22 cellular contexts compared by ENCODE assay signal in the genomic region with DNA sequence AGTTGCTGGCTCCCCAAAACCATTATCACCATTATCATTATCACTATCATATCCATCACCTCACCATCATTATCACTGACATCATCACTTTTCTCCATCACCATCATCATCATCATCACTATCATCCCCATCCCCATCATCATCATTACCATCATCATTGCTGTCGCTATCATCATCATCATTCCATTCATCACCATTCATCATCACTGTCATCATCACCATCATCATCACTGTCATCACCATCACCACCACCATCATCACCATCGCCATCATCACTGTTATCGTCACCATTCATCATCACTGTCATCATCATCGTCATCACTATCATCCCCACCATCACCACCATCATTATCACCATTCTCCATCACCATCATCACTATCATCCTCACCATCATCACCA. TPM values are rescaled to one million over a fixed set of nuclear protein-coding genes. Genes with fewer than 3 reads are reported as not detected.
DNase-seq lines count a peak whose midpoint lies in the region; ATAC-seq, FAIRE-seq and TF ChIP-seq lines count a peak whose summit lies in the region.
"Had no signal": no experiment of that assay in that cellular context is flagged by ENCODE, and none has a peak within 500 bp of the region (broad histone marks: within the 10 kb centered on the region; RNA-seq: fewer than 3 reads in every experiment).

No MANE protein-coding gene starts in this region.

- no peak for TF ChIP-seq POLR2A in K562 (conservative IDR thresholded peaks at IDR 0.05)
- TF ChIP-seq POLR2A in adrenal gland (IDR thresholded peaks at IDR 0.05): no peak

- peak; percentile 26 for FAIRE-seq in K562 (lab: Jason Lieb, UNC)
- FAIRE-seq: GM12892, GM19239, H54 had no signal

- no peak overlapping the region for H3K27ac ChIP-seq in CD8-positive, alpha-beta T cell (ENCODE audit: low read depth, low read length)
- H3K27ac ChIP-seq in K562 (ENCODE audit: extremely low read depth, low read depth, low read length) (no peak overlapping the region), endodermal cell (ENCODE audit: low read depth, low read length) (no peak overlapping the region), adrenal gland (no peak overlapping the region), dorsolateral prefrontal cortex (no peak overlapping the region)
- H3K27ac ChIP-seq: BLaER1 had no signal

- H3K4me1 ChIP-seq in CD8-positive, alpha-beta T cell (ENCODE audit: insufficient read depth, low read length): peaks cover 27% of the 10 kb centered on the region
- H3K4me1 ChIP-seq in K562 (replicated peaks in 1 of 2; ENCODE audit: control insufficient read depth in 2 of 2, insufficient read depth in 2 of 2, low read length in 2 of 2): peaks cover 17 to 23% of the 10 kb centered on the region in 2 experiments
- no peaks in the 10 kb centered on the region for H3K4me1 ChIP-seq in endodermal cell (ENCODE audit: control insufficient read depth, insufficient read depth, low read length)
- peaks cover 26 to 32% of the 10 kb centered on the region in 2 donors for H3K4me1 ChIP-seq in adrenal gland (replicated peaks in 1 of 2)
- H3K4me1 ChIP-seq: HAP-1 had no signal

- WGBS in K562 (ENCODE audit: insufficient coverage, low coverage, missing lambda C conversion rate): 75% methylated on average over 4 of the region's 4 CpGs
- 90 to 93% methylated on average over 4 of the region's 4 CpGs for WGBS in endodermal cell (ENCODE audit: insufficient coverage in 1 of 2, insufficient read length in 1 of 2), 2 experiments
- WGBS in adrenal gland, 4 donors: 73 to 93% (median 80%) methylated on average over 4 of the region's 4 CpGs

- no peak overlapping the region for H3K27ac Mint-ChIP-seq in CD8-positive, alpha-beta T cell
- no peak overlapping the region for H3K27ac Mint-ChIP-seq in endodermal cell
- H3K27ac Mint-ChIP-seq: B cell; CD14-positive monocyte; CD4-positive, alpha-beta T cell; GM23338 had no signal

- peaks cover 65% of the 10 kb centered on the region for H3K4me1 Mint-ChIP-seq in CD8-positive, alpha-beta T cell (ENCODE audit: low read depth)
- H3K4me1 Mint-ChIP-seq in endodermal cell: peaks cover 23% of the 10 kb centered on the region

- H3K36me3 ChIP-seq in CD8-positive, alpha-beta T cell (ENCODE audit: insufficient read depth, low read length): no peaks in the 10 kb centered on the region
- peaks cover 12% of the 10 kb centered on the region for H3K36me3 ChIP-seq in K562 (ENCODE audit: control insufficient read depth, insufficient read depth, low read length)
- H3K36me3 ChIP-seq in endodermal cell (ENCODE audit: control insufficient read depth, insufficient read depth, low read length): no peaks in the 10 kb centered on the region
- no peaks in the 10 kb centered on the region for H3K36me3 ChIP-seq in adrenal gland (replicated peaks in 1 of 2)
- H3K36me3 ChIP-seq in MG63: peaks cover 25% of the 10 kb centered on the region
- H3K36me3 ChIP-seq: HAP-1 had no signal

- H4K20me1 ChIP-seq in K562 (replicated peaks; ENCODE audit: control insufficient read depth, insufficient read depth, low read length): peaks cover 7% of the 10 kb centered on the region; the same call in 1 of the 2 replicates

- no peak for TF ChIP-seq RAD21 in K562 (CRISPR knock-in tag; conservative IDR thresholded peaks at IDR 0.05 in 1 of 2, IDR thresholded peaks at IDR 0.05 in 1 of 2)

- no peak for TF ChIP-seq EP300 in K562 (IDR thresholded peaks at IDR 0.05; ENCODE audit: low read length)

- no peak overlapping the region for H2AFZ ChIP-seq in K562 (ENCODE audit: low read depth, low read length)
- H2AFZ ChIP-seq: GM23338 had no signal

- H3K4me3 Mint-ChIP-seq in CD8-positive, alpha-beta T cell: no peak overlapping the region
- H3K4me3 Mint-ChIP-seq in endodermal cell: no peak overlapping the region
- H3K4me3 Mint-ChIP-seq: B cell; CD14-positive monocyte; CD4-positive, alpha-beta T cell; GM23338 had no signal

- H3K9me1 ChIP-seq in K562 (ENCODE audit: control insufficient read depth, insufficient read depth, low read length): peaks cover 7% of the 10 kb centered on the region

- H3K9ac ChIP-seq in K562 (ENCODE audit: insufficient read depth in 1 of 2, low read depth in 2 of 2, low read length in 2 of 2) (no peak overlapping the region), endodermal cell (ENCODE audit: extremely low read depth, low read length, poor library complexity, severe bottlenecking) (no peak overlapping the region)
- H3K9ac ChIP-seq: BLaER1 had no signal

- in situ Hi-C loops in K562 (cut with MboI): no loop called here

- H3K9me3 Mint-ChIP-seq in CD8-positive, alpha-beta T cell: no peaks in the 10 kb centered on the region
- H3K9me3 Mint-ChIP-seq in endodermal cell: no peaks in the 10 kb centered on the region
- H3K9me3 Mint-ChIP-seq: CD14-positive monocyte; CD4-positive, alpha-beta T cell; GM23338 had no signal

- ATAC-seq in CD8-positive, alpha-beta T cell: peak; percentile 27
- no peak for ATAC-seq in K562
- ATAC-seq: GM23338 had no signal

- no peak for TF ChIP-seq CTCF in CD8-positive, alpha-beta T cell (IDR thresholded peaks at IDR 0.05)
- no peak for TF ChIP-seq CTCF in K562 (IDR thresholded peaks at IDR 0.05 in 2 of 3, conservative IDR thresholded peaks at IDR 0.05 in 1 of 3; ENCODE audit: insufficient read depth in 2 of 3, low read depth in 1 of 3, low read length in 3 of 3)
- TF ChIP-seq CTCF in endodermal cell (conservative IDR thresholded peaks at IDR 0.05): no peak
- TF ChIP-seq CTCF in adrenal gland (IDR thresholded peaks at IDR 0.05): no peak
- no peak for TF ChIP-seq CTCF in dorsolateral prefrontal cortex (IDR thresholded peaks at IDR 0.05 in 54 of 56, conservative IDR thresholded peaks at IDR 0.05 in 2 of 56; ENCODE audit: low read depth in 1 of 56, partially characterized antibody in 56 of 56)

- no peaks in the 10 kb centered on the region for H3K27me3 ChIP-seq in CD8-positive, alpha-beta T cell (ENCODE audit: insufficient read depth, low read length)
- H3K27me3 ChIP-seq in K562 (ENCODE audit: control insufficient read depth in 2 of 2, insufficient read depth in 2 of 2, low read length in 2 of 2) (no peaks in the 10 kb centered on the region; a peak in 1 of 5 replicates), endodermal cell (ENCODE audit: control insufficient read depth, insufficient read depth, low read length, poor library complexity, severe bottlenecking) (peaks cover 9% of the 10 kb centered on the region), adrenal gland (no peaks in the 10 kb centered on the region), MG63 (no peaks in the 10 kb centered on the region), dorsolateral prefrontal cortex (no peaks in the 10 kb centered on the region)
- H3K27me3 ChIP-seq: BLaER1 had no signal

- CTCF ChIA-PET in CD8-positive, alpha-beta T cell (lab: Charles Lee): no interaction called here
- CTCF ChIA-PET in HEK293T (lab: Yijun Ruan, JAX): no interaction called here
- CTCF ChIA-PET in K562 (lab: Yijun Ruan, JAX; ENCODE audit: low intra/inter-chr PET ratio): no interaction called here

- DNase-seq in CD8-positive, alpha-beta T cell: no peak
- DNase-seq in HEK293T (ENCODE audit: extremely low spot score) (no peak), K562 (ENCODE audit: extremely low read depth in 1 of 4, low spot score in 3 of 4) (no peak), endodermal cell (peak; percentile 8), adrenal gland (no peak), OCI-M2 (lab: John Stamatoyannopoulos, UW; ENCODE audit: unreplicated experiment) (no peak), MG63 (no peak), dorsolateral prefrontal cortex (no peak)
- DNase-seq: Calu3; CD4-positive, alpha-beta T cell; COR-L47; DMS53; DMS79 treated with DMSO at 0.1 percent for 48 hours; GF-D8 had no signal

- POLR2A ChIA-PET in CD8-positive, alpha-beta T cell (lab: Charles Lee): no interaction called here
- POLR2A ChIA-PET in HEK293T (lab: Yijun Ruan, JAX) (no interaction called here), K562 (lab: Yijun Ruan, JAX) (no interaction called here)

- H3K4me2 ChIP-seq in K562 (ENCODE audit: insufficient read depth, low read length): no peak overlapping the region
- H3K4me2 ChIP-seq: BLaER1, GM23338 had no signal

- H3K9me3 ChIP-seq in CD8-positive, alpha-beta T cell (ENCODE audit: low read length): no peaks in the 10 kb centered on the region
- H3K9me3 ChIP-seq in K562 (replicated peaks; ENCODE audit: control insufficient read depth, insufficient read depth, low read depth, low read length): no peaks in the 10 kb centered on the region
- no peaks in the 10 kb centered on the region for H3K9me3 ChIP-seq in endodermal cell (ENCODE audit: control insufficient read depth, low read length)
- H3K9me3 ChIP-seq in adrenal gland (replicated peaks in 1 of 3): no peaks in the 10 kb centered on the region
- no peaks in the 10 kb centered on the region for H3K9me3 ChIP-seq in MG63
- H3K9me3 ChIP-seq: HAP-1 had no signal

- intact Hi-C loops in CD8-positive, alpha-beta T cell (cut with DNase I, micrococcal nuclease): no loop called here
- intact Hi-C loops in K562 (cut with micrococcal nuclease): no loop called here
- intact Hi-C loops in adrenal gland (cut with DNase I): no loop called here
- intact Hi-C loops in dorsolateral prefrontal cortex (cut with DNase I): no loop called here

- peaks cover 94% of the 10 kb centered on the region for H3K79me2 ChIP-seq in K562 (ENCODE audit: control insufficient read depth, insufficient read depth, low read length)

- H3K36me3 Mint-ChIP-seq in CD8-positive, alpha-beta T cell: peaks cover 3% of the 10 kb centered on the region
- H3K36me3 Mint-ChIP-seq in endodermal cell (ENCODE audit: low read depth): no peaks in the 10 kb centered on the region

- BruUV-seq in K562 (replicated peaks; lab: Mats Ljungman, UMichigan): no TSS peak

- H3K4me3 ChIP-seq in CD8-positive, alpha-beta T cell (ENCODE audit: low read depth, low read length): no peak overlapping the region
- no peak overlapping the region for H3K4me3 ChIP-seq in K562
- H3K4me3 ChIP-seq in endodermal cell (ENCODE audit: low read length): no peak overlapping the region
- H3K4me3 ChIP-seq in adrenal gland: no peak overlapping the region
- no peak overlapping the region for H3K4me3 ChIP-seq in MG63
- no peak overlapping the region for H3K4me3 ChIP-seq in dorsolateral prefrontal cortex
- H3K4me3 ChIP-seq: BLaER1, GM23338, HAP-1 had no signal

- H3K27me3 Mint-ChIP-seq in CD8-positive, alpha-beta T cell (ENCODE audit: low read depth): no peaks in the 10 kb centered on the region
- H3K27me3 Mint-ChIP-seq in endodermal cell (ENCODE audit: insufficient read depth): peaks cover 13% of the 10 kb centered on the region
- H3K27me3 Mint-ChIP-seq: B cell; CD4-positive, alpha-beta T cell had no signal

RNA-seq across cellular contexts. Expression of gene HPCAL1, which starts 9.0 kb away (rescaled TPM):
- total RNA-seq in CD8-positive, alpha-beta T cell: 10 to 100 TPM; 25.0 to 25.6 TPM
- total RNA-seq in K562 (2011; cell fraction: chromatin; rRNA removed; ENCODE audit: low replicate concordance): 25.1 and 67.2 TPM in 2 replicates
- 37.1 and 44.9 TPM in 2 replicates for total RNA-seq in K562 (2011; cell fraction: nucleolus; rRNA removed)
- total RNA-seq in K562 (2011; cell fraction: nucleoplasm; rRNA removed): 28.7 and 29.2 TPM in 2 replicates
- total RNA-seq in K562 (2014; rRNA removed) (56.2 and 62.9 TPM in 2 replicates), K562 (2014; rRNA removed; fragmentation: Illumina TruSeq; extraction: Trizol) (9.5 and 10.9 TPM in 2 replicates), K562 (2015; rRNA removed; fragmentation: Illumina TruSeq; extraction: Trizol) (20.2 and 25.0 TPM in 2 replicates), K562 (2021) (61.5 and 65.5 TPM in 2 replicates), endodermal cell (1 to 10 TPM; 6.8 to 8.1 TPM), adrenal gland (100 to 1,000 TPM in 1 of 8 donors, 10 to 100 TPM in 7; 49.9 to 118 (median 78.3) TPM), dorsolateral prefrontal cortex (100 to 1,000 TPM in 98 of 120 experiments, 10 to 100 TPM in 22; 40.1 to 252 (median 129) TPM)
- polyA plus RNA-seq in K562 (2011; rRNA removed) (23.9 and 48.2 TPM in 2 replicates), K562 (2014; fragmentation: Illumina TruSeq; extraction: Trizol) (36.5 and 74.6 TPM in 2 replicates), K562 (2014; fragmentation: Nextera tagmentation; extraction: Ambion mirVana) (1 to 10 TPM; 2.7 to 3.1 TPM), K562 (2014; rRNA removed) (41.0 and 44.2 TPM in 2 replicates), adrenal gland (10 to 100 TPM; 43.0 to 58.2 (median 45.9) TPM)
- polyA plus RNA-seq in K562 (2011; cell fraction: cytosol; rRNA removed): 44.1 and 78.0 TPM in 2 replicates
- 49.6 and 80.3 TPM in 2 replicates for polyA plus RNA-seq in K562 (2011; cell fraction: nucleus; rRNA removed)
- 67.3 and 117 TPM in 2 replicates for polyA plus RNA-seq in K562 (2012)
- 11.6 and 13.9 TPM in 2 replicates for polyA minus RNA-seq in K562 (2011; rRNA and poly(A)+ RNA removed)
- 32.4 and 46.1 TPM in 2 replicates for polyA minus RNA-seq in K562 (2011; cell fraction: cytosol; rRNA and poly(A)+ RNA removed)
- 19.9 and 22.5 TPM in 2 replicates for polyA minus RNA-seq in K562 (2011; cell fraction: nucleus; rRNA and poly(A)+ RNA removed)
- polyA plus RNA-seq in endodermal cell (2013, experiment 1 of 2): 17.6 TPM
- polyA plus RNA-seq in endodermal cell (2013, experiment 2 of 2): 14.0 TPM
- total RNA-seq in MG63 (2014; rRNA removed; shearing (Covaris generic); ENCODE audit: low replicate concordance): 101 and 159 TPM in 2 replicates
